In the genomic region with DNA sequence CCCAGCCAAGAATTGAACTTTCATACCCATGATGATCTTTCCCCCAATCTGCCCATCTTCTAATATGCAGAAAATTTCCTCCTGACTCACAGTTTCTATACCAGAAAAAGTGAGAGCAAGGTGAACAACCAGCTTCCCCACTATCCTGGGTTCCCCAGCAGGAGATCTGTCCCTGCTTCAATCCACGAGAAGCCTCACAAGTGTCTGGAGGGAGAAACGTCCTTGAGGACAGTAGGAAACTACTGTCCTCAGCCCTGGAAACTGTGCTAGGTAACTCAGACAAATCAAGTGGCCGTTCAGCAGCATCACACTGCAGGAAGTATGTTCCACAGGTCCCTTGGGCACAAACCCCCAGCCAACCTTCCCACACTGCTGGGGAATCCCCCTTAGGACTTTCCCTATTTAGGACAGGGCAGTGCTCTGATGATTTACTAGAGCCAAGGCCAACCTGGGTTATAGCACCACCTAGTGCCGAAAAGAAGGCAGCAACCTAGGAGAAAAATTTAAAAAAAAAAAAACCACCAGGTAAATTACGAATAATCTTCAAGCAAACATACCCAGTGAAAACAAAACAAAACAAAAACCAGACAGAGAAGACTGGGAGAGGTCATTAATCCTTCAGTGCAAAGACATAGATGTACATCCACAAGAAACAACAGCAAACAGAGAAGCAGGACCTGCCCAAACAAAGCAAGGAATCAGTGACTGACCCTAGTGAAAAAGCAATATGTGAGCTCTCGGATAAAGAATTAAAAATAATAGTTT, we compare ENCODE assay signal across 8 cellular contexts. TPM values are rescaled to one million over a fixed set of nuclear protein-coding genes. Genes with fewer than 3 reads are reported as not detected.
DNase-seq lines count a peak whose midpoint lies in the region; ATAC-seq, FAIRE-seq and TF ChIP-seq lines count a peak whose summit lies in the region.

No MANE protein-coding gene starts in this region.

- peak; percentile 65 for DNase-seq in A673 (ENCODE audit: low spot score)
- DNase-seq in D721Med (ENCODE audit: insufficient read length, low spot score): no peak
- peak in 1 of 2 experiments; percentile 14 for DNase-seq in HL-60 (ENCODE audit: low read depth in 1 of 2, low spot score in 1 of 2)
- DNase-seq in WERI-Rb-1: peak; percentile 28
- DNase-seq in foreskin keratinocyte: peak; percentile 19 to 37
- peak; percentile 9 for DNase-seq in smooth muscle cell of the brain vasculature (ENCODE audit: low read depth, low spot score)
- no peak for DNase-seq in aorta

- no TSS peak for BruUV-seq in A673 (replicated peaks; lab: Mats Ljungman, UMichigan)

- POLR2A ChIA-PET in A673 (lab: Charles Lee; ENCODE audit: low non-redundant PET): no interaction called here

- H3K9me3 ChIP-seq in A673 (ENCODE audit: low read depth, low read length, poor library complexity, severe bottlenecking) (no peaks in the 10 kb centered on the region), WERI-Rb-1 (ENCODE audit: severe bottlenecking) (no peaks in the 10 kb centered on the region), aorta (ENCODE audit: control insufficient read depth, low read length) (peaks cover 2% of the 10 kb centered on the region)

- intact Hi-C loops in A673 (cut with micrococcal nuclease; ENCODE audit: unreplicated experiment): loop anchor here (1.0 to 10.0 kb wide), 4 partner anchors 59 to 587 kb away; no protein-coding TSS in a partner anchor
- intact Hi-C loops in aorta (cut with DNase I): no loop called here

- CTCF ChIA-PET in A673 (lab: Charles Lee): interaction anchor here (0.5 kb wide), 1 partner anchor 171 kb away, joined by 4 read pairs; no protein-coding TSS in a partner anchor

- H3K4me1 ChIP-seq in A673 (ENCODE audit: insufficient read depth, low read length, poor library complexity, severe bottlenecking) (no peaks in the 10 kb centered on the region), foreskin keratinocyte (no peaks in the 10 kb centered on the region), aorta (ENCODE audit: control insufficient read depth in 1 of 2, insufficient read depth in 2 of 2, low read length in 2 of 2) (no peaks in the 10 kb centered on the region)

- 30 to 41% methylated on average over 6 of the region's 6 CpGs for WGBS in aorta, 2 donors

- H3K4me3 ChIP-seq in A673 (ENCODE audit: low read depth, low read length, poor library complexity, severe bottlenecking): no peak overlapping the region
- H3K4me3 ChIP-seq in HL-60 (replicated peaks; ENCODE audit: insufficient read depth, low read length): no peak overlapping the region
- H3K4me3 ChIP-seq in WERI-Rb-1 (ENCODE audit: low read depth, low read length): no peak overlapping the region
- H3K4me3 ChIP-seq in aorta (ENCODE audit: low read length in 2 of 2): no peak overlapping the region

- peak; percentile 100 for ATAC-seq in GM21529 (IDR thresholded peaks at IDR 0.05; ENCODE audit: unreplicated experiment)
- peak; percentile 99 for ATAC-seq in foreskin keratinocyte
- ATAC-seq in aorta (ENCODE audit: low FRiP score): no peak

- H3K36me3 ChIP-seq in A673 (ENCODE audit: insufficient read depth, low read length, poor library complexity, severe bottlenecking) (no peaks in the 10 kb centered on the region), WERI-Rb-1 (no peaks in the 10 kb centered on the region), aorta (ENCODE audit: control insufficient read depth in 1 of 2, insufficient read depth in 2 of 2, low read length in 1 of 2) (no peaks in the 10 kb centered on the region)

- FAIRE-seq in D721Med (lab: Jason Lieb, UNC): no peak

- no peak overlapping the region for H3K27ac ChIP-seq in A673 (ENCODE audit: low read depth, low read length, poor library complexity, severe bottlenecking)
- H3K27ac ChIP-seq in HL-60 (replicated peaks): no peak overlapping the region
- H3K27ac ChIP-seq in WERI-Rb-1: no peak overlapping the region
- H3K27ac ChIP-seq in foreskin keratinocyte: no peak overlapping the region
- H3K27ac ChIP-seq in aorta (ENCODE audit: low read depth in 1 of 2, low read length in 2 of 2): no peak overlapping the region

- TF ChIP-seq CTCF in A673 (conservative IDR thresholded peaks at IDR 0.05; ENCODE audit: low read depth, low read length) (peak; percentile 87), D721Med (IDR thresholded peaks at IDR 0.05; ENCODE audit: insufficient read depth, missing control alignments) (peak; percentile 67), HL-60 (IDR thresholded peaks at IDR 0.05; ENCODE audit: insufficient read depth, low read length) (peak; percentile 47), WERI-Rb-1 (IDR thresholded peaks at IDR 0.05; ENCODE audit: low read depth, low read length) (peak; percentile 59), foreskin keratinocyte (conservative IDR thresholded peaks at IDR 0.05) (peak; percentile 84)

- H3K27me3 ChIP-seq in A673 (replicated peaks; ENCODE audit: insufficient read depth, low read depth, low read length, poor library complexity): no peaks in the 10 kb centered on the region
- H3K27me3 ChIP-seq in HL-60 (ENCODE audit: insufficient read depth, poor library complexity, severe bottlenecking): peaks cover 3% of the 10 kb centered on the region
- H3K27me3 ChIP-seq in WERI-Rb-1 (ENCODE audit: insufficient read depth, low read depth, severe bottlenecking): no peaks in the 10 kb centered on the region
- H3K27me3 ChIP-seq in foreskin keratinocyte: no peaks in the 10 kb centered on the region
- no peaks in the 10 kb centered on the region for H3K27me3 ChIP-seq in aorta (ENCODE audit: control insufficient read depth in 1 of 2, insufficient read depth in 2 of 2, low read length in 1 of 2)

RNA-seq across cellular contexts. Expression of a gene that starts 36.0 kb away (rescaled TPM):
- total RNA-seq in A673 (2021): 0.68 and 0.88 TPM in 2 replicates
- not detected in 2 replicates for total RNA-seq in foreskin keratinocyte
- polyA plus RNA-seq in foreskin keratinocyte: not detected in 2 replicates
- total RNA-seq in aorta: not detected
- polyA plus RNA-seq in aorta: not detected

RNA-seq across cellular contexts. Expression of a gene that starts 54.6 kb away (rescaled TPM):
- total RNA-seq in A673 (2021): not detected in 2 replicates
- not detected in 2 replicates for total RNA-seq in foreskin keratinocyte
- not detected in 2 replicates for polyA plus RNA-seq in foreskin keratinocyte
- total RNA-seq in aorta: not detected
- 10 to 100 TPM in 1 of 2 donors, under 1 TPM in 1; 0.82 to 25.9 TPM for polyA plus RNA-seq in aorta

Comparison
In these comparisons a context has a peak if more than half of its experiments do, and no peak if none do; other contexts are left out.
1. DNase-seq: peak in A673 (single experiment), WERI-Rb-1 (single experiment), foreskin keratinocyte (2 of 2) and smooth muscle cell of the brain vasculature (single experiment); none in D721Med (single experiment) and aorta (0 of 2).
2. Peak in every context shown above with its lines, with median percentiles within 50 percentile points of each other: CTCF ChIP-seq.